23 cellular contexts compared by ENCODE assay signal in genomic region chr18:9716375-9716774, GRCh38. TPM values are rescaled to one million over a fixed set of nuclear protein-coding genes. Genes with fewer than 3 reads are reported as not detected.
DNase-seq lines count a peak whose midpoint lies in the region; ATAC-seq and TF ChIP-seq lines count a peak whose summit lies in the region.
"Had no signal": no experiment of that assay in that cellular context is flagged by ENCODE, and none has a peak within 500 bp of the region (broad histone marks: within the 10 kb centered on the region; RNA-seq: fewer than 3 reads in every experiment).

No MANE protein-coding gene starts in this region.

- H3K27ac Mint-ChIP-seq in activated naive CD4-positive, alpha-beta T cell treated with anti-CD3 and anti-CD28 coated beads, Interleukin-2, amount 50 U/mL, for 24 hours, result peak overlapping the region; percentile 25
- H3K27ac Mint-ChIP-seq in activated naive CD4-positive, alpha-beta T cell treated with anti-CD3 and anti-CD28 coated beads, Interleukin-2, amount 10 ng/mL, durations not matched to agents 7 days and 5 days, result no peak overlapping the region
- H3K27ac Mint-ChIP-seq in activated B cell treated with CpG ODN at 0.5 μM for 24 hours, result peak overlapping the region; percentile 67
- H3K27ac Mint-ChIP-seq: CD4-positive, alpha-beta memory T cell; H9 had no signal

- DNase-seq in activated naive CD4-positive, alpha-beta T cell treated with anti-CD3 and anti-CD28 coated beads, Interleukin-2, amount 10 ng/mL, durations not matched to agents 7 days and 5 days, result no peak
- DNase-seq in activated B cell treated with CpG ODN at 0.5 μM for 24 hours (no peak), mammary epithelial cell (no peak), uterus (no peak)
- no peak for DNase-seq in effector memory CD4-positive, alpha-beta T cell
- DNase-seq: 8988T; BE2C; CD4-positive, alpha-beta memory T cell; DMS53; EL; H9; NCI-H1694 treated with DMSO at 0.1 percent for 48 hours; NCI-H2107; NCI-H2227 treated with DMSO at 0.1 percent for 48 hours; NCI-H510A treated with DMSO at 0.1 percent for 48 hours; NCI-H774; OCI-M1; SHP77 had no signal

- 89% methylated on average over 5 of the region's 5 CpGs for WGBS in mammary epithelial cell (ENCODE audit: low coverage, missing lambda C conversion rate)

- POLR2A ChIA-PET in activated B cell treated with CpG ODN at 0.5 μM for 24 hours (lab: Charles Lee), result interaction anchor here (1.0 kb wide), 1 partner anchor 9 kb away, joined by 3 read pairs; no protein-coding TSS in a partner anchor

- H3K79me2 ChIP-seq in mammary epithelial cell (ENCODE audit: insufficient read depth, low read length), result peaks cover 69% of the 10 kb centered on the region

- H3K36me3 ChIP-seq in muscle layer of colon (ENCODE audit: insufficient read depth, low read length), result no peaks in the 10 kb centered on the region
- H3K36me3 ChIP-seq in mammary epithelial cell (ENCODE audit: insufficient read depth, low read length), result no peaks in the 10 kb centered on the region
- H3K36me3 ChIP-seq in uterus, result no peaks in the 10 kb centered on the region
- no peaks in the 10 kb centered on the region for H3K36me3 ChIP-seq in effector memory CD4-positive, alpha-beta T cell (ENCODE audit: control insufficient read depth, insufficient read depth, low read length)
- H3K36me3 ChIP-seq: BE2C had no signal

- H3K9ac ChIP-seq in muscle layer of colon (ENCODE audit: low read length), result no peak overlapping the region
- no peak overlapping the region for H3K9ac ChIP-seq in mammary epithelial cell (ENCODE audit: insufficient read depth, low read length)

- BruUV-seq in mammary epithelial cell (replicated peaks; lab: Mats Ljungman, UMichigan), result no TSS peak

- H3K4me1 ChIP-seq in muscle layer of colon (ENCODE audit: insufficient read depth, low read length) (peaks cover 21% of the 10 kb centered on the region), mammary epithelial cell (ENCODE audit: insufficient read depth, low read length) (peaks cover 10% of the 10 kb centered on the region), uterus (peaks cover 0 to 5% of the 10 kb centered on the region in 2 donors)
- no peaks in the 10 kb centered on the region for H3K4me1 ChIP-seq in effector memory CD4-positive, alpha-beta T cell (ENCODE audit: control insufficient read depth, insufficient read depth, low read length, poor library complexity, severe bottlenecking)
- H3K4me1 ChIP-seq: BE2C had no signal

- H3K9me3 ChIP-seq in muscle layer of colon (ENCODE audit: low read length) (no peaks in the 10 kb centered on the region), mammary epithelial cell (replicated peaks; ENCODE audit: insufficient read depth, low read length) (no peaks in the 10 kb centered on the region), uterus (no peaks in the 10 kb centered on the region)
- H3K9me3 ChIP-seq in effector memory CD4-positive, alpha-beta T cell (ENCODE audit: control insufficient read depth, low read length), result no peaks in the 10 kb centered on the region
- H3K9me3 ChIP-seq: BE2C had no signal

- H2AFZ ChIP-seq in mammary epithelial cell (ENCODE audit: low read depth, low read length), result no peak overlapping the region

- H3K4me2 ChIP-seq in mammary epithelial cell (ENCODE audit: insufficient read depth, low read depth, low read length), result no peak overlapping the region

- TF ChIP-seq POLR2A in uterus (IDR thresholded peaks at IDR 0.05), result no peak

- H3K36me3 Mint-ChIP-seq in activated naive CD4-positive, alpha-beta T cell treated with anti-CD3 and anti-CD28 coated beads, Interleukin-2, amount 50 U/mL, for 24 hours, result no peaks in the 10 kb centered on the region
- H3K36me3 Mint-ChIP-seq in activated naive CD4-positive, alpha-beta T cell treated with anti-CD3 and anti-CD28 coated beads, Interleukin-2, amount 10 ng/mL, durations not matched to agents 7 days and 5 days, result no peaks in the 10 kb centered on the region
- H3K36me3 Mint-ChIP-seq in activated B cell treated with CpG ODN at 0.5 μM for 24 hours (ENCODE audit: low read depth), result peaks cover 11% of the 10 kb centered on the region
- H3K36me3 Mint-ChIP-seq: CD4-positive, alpha-beta memory T cell had no signal

- ATAC-seq in activated B cell treated with CpG ODN at 0.5 μM for 24 hours (ENCODE audit: low read depth), result no peak
- ATAC-seq in HG02642 (IDR thresholded peaks at IDR 0.05; ENCODE audit: poor library complexity, unreplicated experiment), result no peak
- ATAC-seq: K562 had no signal

- H3K27ac ChIP-seq in muscle layer of colon (ENCODE audit: low read depth, low read length), result peak overlapping the region; percentile 17
- H3K27ac ChIP-seq in mammary epithelial cell (ENCODE audit: insufficient read depth, low read depth, low read length), result no peak overlapping the region
- no peak overlapping the region for H3K27ac ChIP-seq in uterus
- no peak overlapping the region for H3K27ac ChIP-seq in effector memory CD4-positive, alpha-beta T cell (ENCODE audit: insufficient read depth, low read length, poor library complexity, severe bottlenecking)
- H3K27ac ChIP-seq: SK-N-MC had no signal

- no peak overlapping the region for H3K4me3 Mint-ChIP-seq in activated naive CD4-positive, alpha-beta T cell treated with anti-CD3 and anti-CD28 coated beads, Interleukin-2, amount 50 U/mL, for 24 hours
- H3K4me3 Mint-ChIP-seq in activated naive CD4-positive, alpha-beta T cell treated with anti-CD3 and anti-CD28 coated beads, Interleukin-2, amount 10 ng/mL, durations not matched to agents 7 days and 5 days, result no peak overlapping the region
- H3K4me3 Mint-ChIP-seq in activated B cell treated with CpG ODN at 0.5 μM for 24 hours, result no peak overlapping the region
- H3K4me3 Mint-ChIP-seq: CD4-positive, alpha-beta memory T cell; H9 had no signal

- CTCF ChIA-PET in activated naive CD4-positive, alpha-beta T cell treated with anti-CD3 and anti-CD28 coated beads, Interleukin-2, amount 10 ng/mL, durations not matched to agents 7 days and 5 days (lab: Charles Lee), result no interaction called here
- CTCF ChIA-PET in activated B cell treated with CpG ODN at 0.5 μM for 24 hours (lab: Charles Lee), result no interaction called here
- CTCF ChIA-PET in mammary epithelial cell (lab: Charles Lee; ENCODE audit: low non-redundant PET), result no interaction called here

- no peak overlapping the region for H3K4me3 ChIP-seq in muscle layer of colon (ENCODE audit: low read depth in 1 of 2, low read length in 2 of 2)
- H3K4me3 ChIP-seq in mammary epithelial cell (replicated peaks in 1 of 3; ENCODE audit: insufficient read depth in 1 of 3, low read depth in 2 of 3, low read length in 3 of 3), result no peak overlapping the region
- no peak overlapping the region for H3K4me3 ChIP-seq in uterus
- H3K4me3 ChIP-seq in effector memory CD4-positive, alpha-beta T cell (ENCODE audit: insufficient read depth, low read depth, low read length, poor library complexity, severe bottlenecking), result no peak overlapping the region
- H3K4me3 ChIP-seq: K562, SK-N-MC had no signal

- in situ Hi-C loops in mammary epithelial cell (cut with MboI; ENCODE audit: low sequenced_read_pairs in 2 of 2), result no loop called here

- intact Hi-C loops in activated B cell treated with CpG ODN at 0.5 μM for 24 hours (cut with micrococcal nuclease), result no loop called here
- intact Hi-C loops in mammary epithelial cell (cut with micrococcal nuclease), result no loop called here
- intact Hi-C loops in uterus (cut with DNase I; ENCODE audit: low total_unique reads), result no loop called here

- no peaks in the 10 kb centered on the region for H4K20me1 ChIP-seq in mammary epithelial cell (ENCODE audit: insufficient read depth, low read length)

- H3K27me3 ChIP-seq in muscle layer of colon (ENCODE audit: control insufficient read depth in 1 of 2, insufficient read depth in 2 of 2, low read length in 2 of 2), result no peaks in the 10 kb centered on the region
- H3K27me3 ChIP-seq in mammary epithelial cell (ENCODE audit: insufficient read depth, low read length), result no peaks in the 10 kb centered on the region
- H3K27me3 ChIP-seq in uterus, result no peaks in the 10 kb centered on the region
- H3K27me3 ChIP-seq in effector memory CD4-positive, alpha-beta T cell (replicated peaks; ENCODE audit: control insufficient read depth, insufficient read depth, low read length, poor library complexity, severe bottlenecking), result peaks cover 7% of the 10 kb centered on the region
- H3K27me3 ChIP-seq: BE2C had no signal

- H3K9me3 Mint-ChIP-seq in activated naive CD4-positive, alpha-beta T cell treated with anti-CD3 and anti-CD28 coated beads, Interleukin-2, amount 50 U/mL, for 24 hours, result no peaks in the 10 kb centered on the region
- no peaks in the 10 kb centered on the region for H3K9me3 Mint-ChIP-seq in activated naive CD4-positive, alpha-beta T cell treated with anti-CD3 and anti-CD28 coated beads, Interleukin-2, amount 10 ng/mL, durations not matched to agents 7 days and 5 days
- H3K9me3 Mint-ChIP-seq in activated B cell treated with CpG ODN at 0.5 μM for 24 hours, result no peaks in the 10 kb centered on the region
- H3K9me3 Mint-ChIP-seq: CD4-positive, alpha-beta memory T cell; H9 had no signal

- dilution Hi-C loops in mammary epithelial cell (cut with HindIII; ENCODE audit: low sequenced_read_pairs), result no loop called here

- peaks cover 36% of the 10 kb centered on the region for H3K27me3 Mint-ChIP-seq in activated naive CD4-positive, alpha-beta T cell treated with anti-CD3 and anti-CD28 coated beads, Interleukin-2, amount 50 U/mL, for 24 hours
- H3K27me3 Mint-ChIP-seq in activated naive CD4-positive, alpha-beta T cell treated with anti-CD3 and anti-CD28 coated beads, Interleukin-2, amount 10 ng/mL, durations not matched to agents 7 days and 5 days, result peaks cover 49% of the 10 kb centered on the region
- peaks cover 2% of the 10 kb centered on the region for H3K27me3 Mint-ChIP-seq in activated B cell treated with CpG ODN at 0.5 μM for 24 hours

- TF ChIP-seq CTCF in activated B cell treated with CpG ODN at 0.5 μM for 24 hours (IDR thresholded peaks at IDR 0.05) (no peak), mammary epithelial cell (conservative IDR thresholded peaks at IDR 0.05 in 1 of 2, IDR thresholded peaks at IDR 0.05 in 1 of 2; ENCODE audit: extremely low read depth in 1 of 2, insufficient read depth in 1 of 2, low read depth in 1 of 2, low read length in 2 of 2) (no peak), uterus (IDR thresholded peaks at IDR 0.05) (no peak)

- no peaks in the 10 kb centered on the region for H3K4me1 Mint-ChIP-seq in activated naive CD4-positive, alpha-beta T cell treated with anti-CD3 and anti-CD28 coated beads, Interleukin-2, amount 50 U/mL, for 24 hours
- H3K4me1 Mint-ChIP-seq in activated naive CD4-positive, alpha-beta T cell treated with anti-CD3 and anti-CD28 coated beads, Interleukin-2, amount 10 ng/mL, durations not matched to agents 7 days and 5 days, result peaks cover 10% of the 10 kb centered on the region
- H3K4me1 Mint-ChIP-seq in activated B cell treated with CpG ODN at 0.5 μM for 24 hours, result peaks cover 54% of the 10 kb centered on the region

RNA-seq across cellular contexts. Expression of gene RAB31, which starts 8.3 kb away (rescaled TPM):
- total RNA-seq in activated B cell treated with CpG ODN at 0.5 μM for 24 hours, result 33.0 and 36.0 TPM in 2 replicates
- total RNA-seq in mammary epithelial cell, result 10 to 100 TPM; 12.3 to 34.6 TPM
- 22.6 TPM for polyA plus RNA-seq in mammary epithelial cell
- polyA minus RNA-seq in mammary epithelial cell, result 78.6 TPM
- 10 to 100 TPM; 22.9 to 98.1 (median 34.3) TPM for total RNA-seq in uterus
